Comparison of ENCODE assay signal across 8 cellular contexts in the genomic region with DNA sequence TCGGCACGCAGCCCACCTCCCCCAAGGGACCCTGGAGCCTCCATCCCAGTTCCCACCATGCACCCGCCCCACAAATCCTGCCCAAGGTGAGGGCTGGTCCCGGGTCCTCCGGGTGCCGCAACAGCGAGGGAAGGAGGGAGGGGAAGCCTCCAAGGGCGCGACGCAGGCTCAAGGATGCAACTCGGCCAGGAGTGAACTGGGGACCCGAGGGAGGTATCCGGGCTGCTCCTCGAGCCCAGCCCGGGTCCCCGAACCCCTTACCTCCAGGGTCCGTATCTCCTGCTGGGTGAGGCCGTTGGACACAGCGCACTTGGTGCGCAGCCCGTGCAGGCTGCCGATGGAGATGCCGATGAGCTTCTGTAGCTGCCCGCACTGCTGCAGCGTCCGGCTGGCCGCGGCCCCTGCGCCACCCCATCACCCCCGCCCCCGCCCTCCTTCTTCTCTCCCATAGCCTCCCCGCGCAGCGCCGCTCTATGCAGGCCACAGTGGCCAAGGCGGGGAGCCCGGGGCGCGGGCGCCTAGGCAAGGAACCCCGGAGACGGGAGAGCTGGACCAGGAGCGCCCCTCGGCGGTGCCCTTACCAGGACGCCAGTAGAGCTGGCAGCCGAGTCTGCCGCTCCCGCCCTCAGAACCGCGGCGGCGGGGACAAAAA.
DNase-seq lines count a peak whose midpoint lies in the region; ATAC-seq lines count a peak whose summit lies in the region.

No MANE protein-coding gene starts in this region.

- intact Hi-C loops in posterior vena cava (cut with DNase I): no loop called here

- DNase-seq in DMS 273 (lab: John Stamatoyannopoulos, UW; ENCODE audit: unreplicated experiment): peak; percentile 69
- no peak for DNase-seq in DMS 273 treated with DMSO at 0.1 percent for 48 hours (lab: John Stamatoyannopoulos, UW)
- peak; percentile 30 for DNase-seq in NCI-H526 treated with DMSO at 0.1 percent for 48 hours (lab: John Stamatoyannopoulos, UW)
- peak; percentile 29 for DNase-seq in foreskin melanocyte
- peak; percentile 60 for DNase-seq in posterior vena cava (ENCODE audit: low spot score)
- no peak for DNase-seq in activated effector memory CD4-positive, alpha-beta T cell treated with Interleukin-2 at 50 U/mL for 16 hours
- no peak for DNase-seq in NOMO-1 treated with DMSO at 0.1 percent for 48 hours (lab: John Stamatoyannopoulos, UW; ENCODE audit: unreplicated experiment)

- no peak for ATAC-seq in HG03457 (IDR thresholded peaks at IDR 0.05; ENCODE audit: unreplicated experiment)

Comparison
In these comparisons a context has a peak if more than half of its experiments do, and no peak if none do; other contexts are left out.
1. DNase-seq: peak in DMS 273 (single experiment), NCI-H526 treated with DMSO at 0.1 percent for 48 hours (single experiment), foreskin melanocyte (single experiment) and posterior vena cava (single experiment); none in DMS 273 treated with DMSO at 0.1 percent for 48 hours (single experiment), activated effector memory CD4-positive, alpha-beta T cell treated with Interleukin-2 at 50 U/mL for 16 hours (single experiment) and NOMO-1 treated with DMSO at 0.1 percent for 48 hours (single experiment).